Comparison of ENCODE assay signal across 21 cellular contexts in genomic region chr10:27626821-27627359, GRCh38.
"Had no signal": no experiment of that assay in that cellular context is flagged by ENCODE, and none has a peak within 500 bp of the region (broad histone marks: within the 10 kb centered on the region; RNA-seq: fewer than 3 reads in every experiment).

No MANE protein-coding gene starts in this region.

- H3K36me3 ChIP-seq: gastrocnemius medialis, left ventricle myocardium inferior, neutrophil, ovary, right lobe of liver, spleen, thoracic aorta, transverse colon had no signal

- H3K27me3 ChIP-seq: ovary, right lobe of liver, transverse colon had no signal

- H3K27ac ChIP-seq: dorsolateral prefrontal cortex, gastrocnemius medialis, left ventricle myocardium inferior, neutrophil, ovary, right lobe of liver, spleen, thoracic aorta, transverse colon had no signal

- DNase-seq: central memory CD4-positive, alpha-beta T cell; cortex of kidney; dorsolateral prefrontal cortex; effector CD8-positive, alpha-beta T cell; gastrocnemius medialis; immature natural killer cell; left ventricle myocardium inferior; mesenchymal stem cell; naive thymus-derived CD4-positive, alpha-beta T cell; nephron progenitor cell; ovary; right lobe of liver; spleen; stimulated activated CD4-positive, alpha-beta T cell treated with anti-CD3 and anti-CD28 coated beads, Interleukin-15, amount 100 ng/mL, for 24 hours; stimulated activated CD4-positive, alpha-beta T cell treated with anti-CD3 and anti-CD28 coated beads, Interleukin-1b, Interleukin-23, amount 100 ng/mL, for 48 hours; stimulated activated CD4-positive, alpha-beta T cell treated with anti-CD3 and anti-CD28 coated beads, Interleukin-4, amount 100 ng/mL, for 24 hours; stimulated activated naive CD8-positive, alpha-beta T cell treated with anti-CD3 and anti-CD28 coated beads, Interleukin-15, amount 100 ng/mL, for 72 hours; transverse colon had no signal

- H3K9me3 ChIP-seq: gastrocnemius medialis, left ventricle myocardium inferior, neutrophil, ovary, right lobe of liver, spleen, thoracic aorta, transverse colon had no signal

- H3K4me3 ChIP-seq: dorsolateral prefrontal cortex, gastrocnemius medialis, left ventricle myocardium inferior, lung, ovary, right lobe of liver, spleen, thoracic aorta, transverse colon had no signal

- H3K4me1 ChIP-seq: gastrocnemius medialis, left ventricle myocardium inferior, right lobe of liver, spleen, transverse colon had no signal
